16 cellular contexts compared by ENCODE assay signal in genomic region chr2:85878719-85879390, GRCh38. TPM values are rescaled to one million over a fixed set of nuclear protein-coding genes. Genes with fewer than 3 reads are reported as not detected.
DNase-seq lines count a peak whose midpoint lies in the region; ATAC-seq lines count a peak whose summit lies in the region.
"Had no signal": no experiment of that assay in that cellular context is flagged by ENCODE, and none has a peak within 500 bp of the region (broad histone marks: within the 10 kb centered on the region; RNA-seq: fewer than 3 reads in every experiment).

No MANE protein-coding gene starts in this region.

- H3K9me3 Mint-ChIP-seq in T-helper 2 cell treated with Interferon-gamma antibody and Interleukin-4, amounts not matched to agents 5 μg/mL and 100 μg/mL, for 36 hours = peaks cover 11% of the 10 kb centered on the region
- H3K9me3 Mint-ChIP-seq in T-cell = peaks cover 2 to 9% (median 3%) of the 10 kb centered on the region in 3 donors
- H3K9me3 Mint-ChIP-seq in stimulated activated effector memory CD8-positive, alpha-beta T cell treated with anti-CD3 and anti-CD28 coated beads, Interleukin-12 subunit alpha, Interleukin-12 subunit beta, amount 100 ng/mL, for 72 hours = peaks cover 6% of the 10 kb centered on the region

- H3K27ac Mint-ChIP-seq in T-helper 2 cell treated with Interferon-gamma antibody and Interleukin-4, amounts not matched to agents 5 μg/mL and 100 μg/mL, for 36 hours = peak overlapping the region; percentile 1
- peak overlapping the region; percentile 70 to 75 for H3K27ac Mint-ChIP-seq in T-cell
- H3K27ac Mint-ChIP-seq in stimulated activated effector memory CD8-positive, alpha-beta T cell treated with anti-CD3 and anti-CD28 coated beads, Interleukin-12 subunit alpha, Interleukin-12 subunit beta, amount 100 ng/mL, for 72 hours = peak overlapping the region; percentile 84
- H3K27ac Mint-ChIP-seq: type B pancreatic cell had no signal

- H3K4me1 Mint-ChIP-seq in T-helper 2 cell treated with Interferon-gamma antibody and Interleukin-4, amounts not matched to agents 5 μg/mL and 100 μg/mL, for 36 hours (ENCODE audit: low read depth) = peaks cover 27% of the 10 kb centered on the region
- H3K4me1 Mint-ChIP-seq in T-cell = peaks cover 73 to 81% (median 74%) of the 10 kb centered on the region in 3 donors
- peaks cover 62% of the 10 kb centered on the region for H3K4me1 Mint-ChIP-seq in stimulated activated effector memory CD8-positive, alpha-beta T cell treated with anti-CD3 and anti-CD28 coated beads, Interleukin-12 subunit alpha, Interleukin-12 subunit beta, amount 100 ng/mL, for 72 hours

- peaks cover 42% of the 10 kb centered on the region for H3K36me3 Mint-ChIP-seq in T-helper 2 cell treated with Interferon-gamma antibody and Interleukin-4, amounts not matched to agents 5 μg/mL and 100 μg/mL, for 36 hours (ENCODE audit: low read depth)
- H3K36me3 Mint-ChIP-seq in T-cell = peaks cover 44% of the 10 kb centered on the region
- H3K36me3 Mint-ChIP-seq in stimulated activated effector memory CD8-positive, alpha-beta T cell treated with anti-CD3 and anti-CD28 coated beads, Interleukin-12 subunit alpha, Interleukin-12 subunit beta, amount 100 ng/mL, for 72 hours = peaks cover 8% of the 10 kb centered on the region

- ATAC-seq in T-cell (replicated peaks in 1 of 4) = peak in 2 of 4 experiments; percentile 51 to 64
- no peak for ATAC-seq in stimulated activated effector memory CD8-positive, alpha-beta T cell treated with anti-CD3 and anti-CD28 coated beads, Interleukin-12 subunit alpha, Interleukin-12 subunit beta, amount 100 ng/mL, for 72 hours
- ATAC-seq in HG03135 (IDR thresholded peaks at IDR 0.05; ENCODE audit: unreplicated experiment) = no peak
- ATAC-seq: Right ventricle myocardium inferior had no signal

- H3K4me1 ChIP-seq in endocrine pancreas (ENCODE audit: control insufficient read depth, insufficient read depth, low read length) = peaks cover 10% of the 10 kb centered on the region

- no peak overlapping the region for H3K4me3 Mint-ChIP-seq in T-helper 2 cell treated with Interferon-gamma antibody and Interleukin-4, amounts not matched to agents 5 μg/mL and 100 μg/mL, for 36 hours
- H3K4me3 Mint-ChIP-seq in T-cell = peak overlapping the region in 1 of 3 donors; percentile 64
- peak overlapping the region; percentile 10 for H3K4me3 Mint-ChIP-seq in stimulated activated effector memory CD8-positive, alpha-beta T cell treated with anti-CD3 and anti-CD28 coated beads, Interleukin-12 subunit alpha, Interleukin-12 subunit beta, amount 100 ng/mL, for 72 hours
- H3K4me3 Mint-ChIP-seq: type B pancreatic cell had no signal

- DNase-seq in T-helper 2 cell treated with Interferon-gamma antibody and Interleukin-4, amounts not matched to agents 5 μg/mL and 100 μg/mL, for 36 hours (ENCODE audit: low spot score) = no peak
- DNase-seq in T-helper 2 cell (no peak), T-cell (no peak), NCI-H82 treated with DMSO at 0.1 percent for 48 hours (lab: John Stamatoyannopoulos, UW; ENCODE audit: unreplicated experiment) (no peak), NCI-H1694 treated with DMSO at 0.1 percent for 48 hours (lab: John Stamatoyannopoulos, UW) (no peak)
- DNase-seq in stimulated activated effector memory CD8-positive, alpha-beta T cell treated with anti-CD3 and anti-CD28 coated beads, Interleukin-12 subunit alpha, Interleukin-12 subunit beta, amount 100 ng/mL, for 72 hours (ENCODE audit: low spot score in 2 of 2) = no peak
- DNase-seq: activated CD4-positive, CD25-positive, alpha-beta regulatory T cell treated with anti-CD3 and anti-CD28 coated beads, Interleukin-2, amount 50 U/mL, for 72 hours; activated effector memory CD4-positive, alpha-beta T cell treated with Interleukin-2 at 50 U/mL for 16 hours; H7; left cardiac atrium; MV-4-11 had no signal

- H3K27me3 ChIP-seq in endocrine pancreas (ENCODE audit: control insufficient read depth, insufficient read depth, low read length) = no peaks in the 10 kb centered on the region

- CTCF ChIA-PET in T-cell (lab: Charles Lee) = interaction anchor here in 1 of 2 donors (0.6 to 2.8 kb wide), 5 partner anchors 8 to 667 kb away, joined by 5 to 11 read pairs (median 7); no protein-coding TSS in a partner anchor

- H3K36me3 ChIP-seq in endocrine pancreas (ENCODE audit: control insufficient read depth, insufficient read depth, low read length) = no peaks in the 10 kb centered on the region

- H3K9me3 ChIP-seq in endocrine pancreas (ENCODE audit: control insufficient read depth, low read length) = no peaks in the 10 kb centered on the region

- H3K4me3 ChIP-seq in endocrine pancreas (ENCODE audit: control insufficient read depth, insufficient read depth, low read length) = no peak overlapping the region
- H3K4me3 ChIP-seq: smooth muscle cell had no signal

- H3K9ac ChIP-seq in endocrine pancreas (ENCODE audit: control insufficient read depth, insufficient read depth, low read length) = peak overlapping the region; percentile 12

- no peaks in the 10 kb centered on the region for H3K27me3 Mint-ChIP-seq in T-helper 2 cell treated with Interferon-gamma antibody and Interleukin-4, amounts not matched to agents 5 μg/mL and 100 μg/mL, for 36 hours (ENCODE audit: low read depth)
- H3K27me3 Mint-ChIP-seq in T-cell = no peaks in the 10 kb centered on the region
- H3K27me3 Mint-ChIP-seq: type B pancreatic cell had no signal

- POLR2A ChIA-PET in T-cell (lab: Charles Lee) = interaction anchor here in 1 of 2 donors (0.5 to 0.6 kb wide), 2 partner anchors 45 to 563 kb away, joined by 3 to 7 read pairs; no protein-coding TSS in a partner anchor

RNA-seq across cellular contexts. Expression of gene ST3GAL5, which starts 9.9 kb away (rescaled TPM):
- 10 to 100 TPM; 22.8 to 56.2 (median 31.9) TPM for total RNA-seq in T-cell

Comparison
In these comparisons a context has a peak if more than half of its experiments do, and no peak if none do; other contexts are left out.
1. H3K27ac Mint-ChIP-seq: peak in every context shown above with its lines; median percentile 84 in stimulated activated effector memory CD8-positive, alpha-beta T cell treated with anti-CD3 and anti-CD28 coated beads, Interleukin-12 subunit alpha, Interleukin-12 subunit beta, amount 100 ng/mL, for 72 hours; 72 in T-cell; 1 in T-helper 2 cell treated with Interferon-gamma antibody and Interleukin-4, amounts not matched to agents 5 μg/mL and 100 μg/mL, for 36 hours.